In the genomic region with DNA sequence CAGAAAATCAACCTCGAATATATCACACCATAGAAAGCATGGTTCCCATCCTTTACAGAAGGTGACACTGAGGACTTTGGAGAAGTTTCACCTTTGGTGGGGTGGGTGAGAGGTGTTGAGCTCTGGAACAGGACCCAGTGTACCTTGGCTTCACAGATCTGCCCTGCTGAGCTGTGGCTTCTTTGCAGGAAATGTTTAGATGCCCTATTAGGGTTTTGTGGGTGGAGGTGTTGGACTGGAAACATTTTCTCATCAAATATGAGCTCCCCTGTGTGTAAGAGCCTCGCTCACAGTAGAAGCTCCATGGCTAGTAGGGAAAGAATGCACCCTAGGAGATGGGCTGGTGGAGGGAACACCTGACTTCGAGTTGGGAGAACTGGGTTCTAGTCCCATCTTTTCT, we compare ENCODE assay signal across 18 cellular contexts. TPM values are rescaled to one million over a fixed set of nuclear protein-coding genes. Genes with fewer than 3 reads are reported as not detected.
DNase-seq lines count a peak whose midpoint lies in the region; ATAC-seq and TF ChIP-seq lines count a peak whose summit lies in the region.
"Had no signal": no experiment of that assay in that cellular context is flagged by ENCODE, and none has a peak within 500 bp of the region (broad histone marks: within the 10 kb centered on the region; RNA-seq: fewer than 3 reads in every experiment).

No MANE protein-coding gene starts in this region.

- H3K27me3 Mint-ChIP-seq in activated CD8-positive, alpha-beta T cell treated with anti-CD3 and anti-CD28 coated beads, Interleukin-2, amount 10 ng/mL, durations not matched to agents 7 days and 5 days (ENCODE audit: low read depth): peaks cover 5% of the 10 kb centered on the region
- H3K27me3 Mint-ChIP-seq: CD4-positive, alpha-beta T cell had no signal

- DNase-seq in left ventricle myocardium inferior: no peak
- DNase-seq in cardiac septum (ENCODE audit: low spot score): no peak
- DNase-seq in activated CD8-positive, alpha-beta T cell treated with anti-CD3 and anti-CD28 coated beads, Interleukin-2, amount 10 ng/mL, durations not matched to agents 7 days and 5 days: no peak
- no peak for DNase-seq in right lobe of liver
- DNase-seq in thyroid gland: no peak
- DNase-seq in stimulated activated CD4-positive, alpha-beta T cell treated with anti-CD3 and anti-CD28 coated beads, Interleukin-2, amount 100 ng/mL, for 24 hours: no peak
- DNase-seq in GM20000 (ENCODE audit: low spot score): no peak
- DNase-seq in stimulated activated CD4-positive, alpha-beta T cell treated with anti-CD3 and anti-CD28 coated beads, Interleukin-4, amount 100 ng/mL, for 4 hours: no peak
- DNase-seq: activated CD4-positive, alpha-beta T cell treated with anti-CD3 and anti-CD28 coated beads for 36 hours; cortex of kidney; foreskin melanocyte; HCEC 1CT; NCI-H1436 treated with DMSO at 0.1 percent for 48 hours; NCI-H2227 treated with DMSO at 0.1 percent for 48 hours; NCI-H82 had no signal

- no peaks in the 10 kb centered on the region for H3K36me3 Mint-ChIP-seq in activated CD8-positive, alpha-beta T cell treated with anti-CD3 and anti-CD28 coated beads, Interleukin-2, amount 10 ng/mL, durations not matched to agents 7 days and 5 days (ENCODE audit: low read depth)
- H3K36me3 Mint-ChIP-seq: neural progenitor cell had no signal

- peaks cover 9% of the 10 kb centered on the region for H3K4me1 Mint-ChIP-seq in activated CD8-positive, alpha-beta T cell treated with anti-CD3 and anti-CD28 coated beads, Interleukin-2, amount 10 ng/mL, durations not matched to agents 7 days and 5 days (ENCODE audit: low read depth)
- H3K4me1 Mint-ChIP-seq: activated CD4-positive, alpha-beta T cell treated with anti-CD3 and anti-CD28 coated beads for 36 hours had no signal

- intact Hi-C loops in left ventricle myocardium inferior (cut with micrococcal nuclease): no loop called here
- intact Hi-C loops in cardiac septum (cut with DNase I): no loop called here
- intact Hi-C loops in right lobe of liver (cut with DNase I): no loop called here
- intact Hi-C loops in thyroid gland (cut with DNase I): no loop called here

- H3K27ac Mint-ChIP-seq in activated CD8-positive, alpha-beta T cell treated with anti-CD3 and anti-CD28 coated beads, Interleukin-2, amount 10 ng/mL, durations not matched to agents 7 days and 5 days: no peak overlapping the region
- H3K27ac Mint-ChIP-seq: activated CD4-positive, alpha-beta T cell treated with anti-CD3 and anti-CD28 coated beads for 36 hours; CD4-positive, alpha-beta T cell; neural progenitor cell had no signal

- CTCF ChIA-PET in activated CD8-positive, alpha-beta T cell treated with anti-CD3 and anti-CD28 coated beads, Interleukin-2, amount 10 ng/mL, durations not matched to agents 7 days and 5 days (lab: Charles Lee): interaction anchor here (0.7 to 1.1 kb wide), 2 partner anchors 37 to 1065 kb away, joined by 3 to 4 read pairs; no protein-coding TSS in a partner anchor

- TF ChIP-seq CTCF in left ventricle myocardium inferior (IDR thresholded peaks at IDR 0.05; ENCODE audit: borderline replicate concordance): no peak
- no peak for TF ChIP-seq CTCF in right lobe of liver (IDR thresholded peaks at IDR 0.05)
- TF ChIP-seq CTCF in thyroid gland (IDR thresholded peaks at IDR 0.05): no peak
- no peak for TF ChIP-seq CTCF in GM20000 (IDR thresholded peaks at IDR 0.05; ENCODE audit: extremely low read depth, missing control alignments)

- H3K4me3 Mint-ChIP-seq in activated CD8-positive, alpha-beta T cell treated with anti-CD3 and anti-CD28 coated beads, Interleukin-2, amount 10 ng/mL, durations not matched to agents 7 days and 5 days: no peak overlapping the region
- H3K4me3 Mint-ChIP-seq: activated CD4-positive, alpha-beta T cell treated with anti-CD3 and anti-CD28 coated beads for 36 hours; CD4-positive, alpha-beta T cell; neural progenitor cell had no signal

- no peaks in the 10 kb centered on the region for H3K36me3 ChIP-seq in left ventricle myocardium inferior
- no peaks in the 10 kb centered on the region for H3K36me3 ChIP-seq in right lobe of liver
- no peaks in the 10 kb centered on the region for H3K36me3 ChIP-seq in thyroid gland
- H3K36me3 ChIP-seq: neural progenitor cell had no signal

- peak; percentile 60 for ATAC-seq in activated CD8-positive, alpha-beta T cell treated with anti-CD3 and anti-CD28 coated beads, Interleukin-2, amount 10 ng/mL, durations not matched to agents 7 days and 5 days
- peak in 3 of 4 donors; percentile 22 to 40 (median 22) for ATAC-seq in right lobe of liver
- ATAC-seq: activated CD4-positive, alpha-beta T cell treated with anti-CD3 and anti-CD28 coated beads for 36 hours; Panc1 had no signal

- no peaks in the 10 kb centered on the region for H3K9me3 Mint-ChIP-seq in activated CD8-positive, alpha-beta T cell treated with anti-CD3 and anti-CD28 coated beads, Interleukin-2, amount 10 ng/mL, durations not matched to agents 7 days and 5 days (ENCODE audit: insufficient read depth)
- H3K9me3 Mint-ChIP-seq: CD4-positive, alpha-beta T cell; neural progenitor cell had no signal

- peak overlapping the region; percentile 70 for H3K27ac ChIP-seq in left ventricle myocardium inferior (replicated peaks)
- H3K27ac ChIP-seq in right lobe of liver: no peak overlapping the region
- H3K27ac ChIP-seq in thyroid gland: peak overlapping the region; percentile 74 to 88 (median 78)
- H3K27ac ChIP-seq: neural progenitor cell had no signal

- H3K27me3 ChIP-seq in left ventricle myocardium inferior (ENCODE audit: low read depth) (no peaks in the 10 kb centered on the region), right lobe of liver (no peaks in the 10 kb centered on the region), thyroid gland (no peaks in the 10 kb centered on the region)
- H3K27me3 ChIP-seq: neural progenitor cell had no signal

- TF ChIP-seq POLR2A in right lobe of liver (IDR thresholded peaks at IDR 0.05) (no peak), thyroid gland (IDR thresholded peaks at IDR 0.05) (no peak)

- POLR2A ChIA-PET in activated CD8-positive, alpha-beta T cell treated with anti-CD3 and anti-CD28 coated beads, Interleukin-2, amount 10 ng/mL, durations not matched to agents 7 days and 5 days (lab: Charles Lee): no interaction called here

- H3K4me3 ChIP-seq in left ventricle myocardium inferior (no peak overlapping the region), right lobe of liver (no peak overlapping the region), thyroid gland (replicated peaks in 1 of 3) (no peak overlapping the region)
- H3K4me3 ChIP-seq: neural progenitor cell had no signal

- WGBS in right lobe of liver (ENCODE audit: insufficient coverage, low coverage, low lambda C conversion rate, missing lambda C conversion rate): 81% methylated on average over 2 of the region's 3 CpGs
- WGBS in thyroid gland, 2 donors: 94 to 97% methylated on average over 3 of the region's 3 CpGs

- H3K9me3 ChIP-seq in left ventricle myocardium inferior (replicated peaks): no peaks in the 10 kb centered on the region
- no peaks in the 10 kb centered on the region for H3K9me3 ChIP-seq in right lobe of liver
- no peaks in the 10 kb centered on the region for H3K9me3 ChIP-seq in thyroid gland

- peaks cover 55% of the 10 kb centered on the region for H3K4me1 ChIP-seq in left ventricle myocardium inferior
- no peaks in the 10 kb centered on the region for H3K4me1 ChIP-seq in right lobe of liver
- H3K4me1 ChIP-seq in thyroid gland: peaks cover 22 to 26% of the 10 kb centered on the region in 2 donors

RNA-seq across cellular contexts. Expression of a gene that starts 55.6 kb away (rescaled TPM):
- total RNA-seq in left ventricle myocardium inferior: 1,816 TPM
- 1,531 TPM for total RNA-seq in cardiac septum
- 1,000 to 10,000 TPM; 2,232 to 2,277 TPM for total RNA-seq in activated CD8-positive, alpha-beta T cell treated with anti-CD3 and anti-CD28 coated beads, Interleukin-2, amount 10 ng/mL, durations not matched to agents 7 days and 5 days
- total RNA-seq in right lobe of liver: 100 to 1,000 TPM; 383 to 894 (median 710) TPM
- total RNA-seq in thyroid gland: 1,000 to 10,000 TPM in 1 of 4 donors, 100 to 1,000 TPM in 3; 393 to 1,147 (median 736) TPM

Comparison
In these comparisons a context has a peak if more than half of its experiments do, and no peak if none do; other contexts are left out.
1. H3K27ac ChIP-seq: peak in left ventricle myocardium inferior (single experiment) and thyroid gland (3 of 3); none in right lobe of liver (0 of 3).